In the genomic region with DNA sequence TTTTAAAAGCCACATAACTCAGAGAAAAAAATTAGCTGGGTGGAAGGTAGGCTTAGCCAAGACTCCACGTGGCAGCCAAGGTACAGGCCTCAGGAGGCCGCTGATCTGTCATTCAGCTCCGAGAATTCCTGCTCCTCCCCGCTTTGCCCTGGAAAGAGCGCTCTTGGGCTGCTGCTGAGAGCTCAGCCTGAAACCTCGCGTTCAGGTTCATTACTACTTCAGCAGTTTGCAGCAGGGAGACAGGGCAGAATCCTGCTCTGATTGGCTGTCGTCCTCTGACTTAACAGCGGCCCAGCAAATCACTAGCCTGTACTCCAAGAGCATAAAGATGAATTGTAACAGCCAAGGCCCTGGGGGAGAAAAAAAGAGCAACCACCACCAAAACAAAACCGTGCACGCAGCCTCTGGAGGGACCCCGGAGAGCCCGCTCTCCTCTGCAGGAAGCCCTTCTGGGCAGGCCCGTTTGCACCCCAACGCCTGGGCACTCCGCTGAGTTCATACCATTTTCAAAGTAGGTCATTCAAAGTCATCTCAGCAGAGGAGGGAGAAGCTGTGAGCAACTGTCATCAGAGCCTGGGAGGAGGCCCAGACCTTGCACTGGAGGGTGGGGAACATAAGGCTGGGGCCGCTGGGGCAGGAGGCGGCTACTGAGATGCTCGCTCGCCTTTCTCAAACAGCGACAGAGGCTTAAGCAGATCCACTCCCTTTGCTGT, we compare ENCODE assay signal across 1 cellular context.
A peak's percentile ranks its signal among the peaks of the same experiment; 100 is the strongest.
TF ChIP-seq lines count a peak whose summit lies in the region.

No MANE protein-coding gene starts in this region.

TF ChIP-seq in H1, 55 proteins besides CTCF, POLR2A, EP300 and RAD21 (continued from another document):
- peak; percentile 55; the same call in 1 of the 2 replicates for TF ChIP-seq TBP (IDR thresholded peaks at IDR 0.05; ENCODE audit: low read depth, low read length)
